Comparison of ENCODE assay signal across 18 cellular contexts in genomic region chr1:97797403-97798183, GRCh38.
DNase-seq lines count a peak whose midpoint lies in the region; ATAC-seq and TF ChIP-seq lines count a peak whose summit lies in the region.
"Had no signal": no experiment of that assay in that cellular context is flagged by ENCODE, and none has a peak within 500 bp of the region (broad histone marks: within the 10 kb centered on the region; RNA-seq: fewer than 3 reads in every experiment).

No MANE protein-coding gene starts in this region.

- TF ChIP-seq CTCF in fibroblast of lung (conservative IDR thresholded peaks at IDR 0.05 in 1 of 2, IDR thresholded peaks at IDR 0.05 in 1 of 2; ENCODE audit: low read depth in 1 of 2, low read length in 2 of 2) (no peak), prostate gland (IDR thresholded peaks at IDR 0.05) (no peak)

- no peak overlapping the region for H3K4me2 ChIP-seq in fibroblast of lung (ENCODE audit: extremely low read depth, insufficient read depth, low read length)
- H3K4me2 ChIP-seq: GM23338 had no signal

- intact Hi-C loops in prostate gland (cut with DNase I) = no loop called here
- intact Hi-C loops in activated T-helper 1 cell treated with anti-CD3 and anti-CD28 coated beads, Interleukin-12 subunit alpha, Interleukin-12 subunit beta, Interleukin-2, Interleukin-4 antibody, amounts not matched to agents 30 ng/mL and 10 ng/mL and 1 ng/mL, durations not matched to agents 14 hours and 24 hours and 36 hours (cut with micrococcal nuclease) = no loop called here

- no peak overlapping the region for H2AFZ ChIP-seq in fibroblast of lung (ENCODE audit: low read length)
- H2AFZ ChIP-seq: GM23338 had no signal

- no peak overlapping the region for H3K9ac ChIP-seq in fibroblast of lung (ENCODE audit: insufficient read depth, low read length)

- no peaks in the 10 kb centered on the region for H3K36me3 Mint-ChIP-seq in activated T-helper 1 cell treated with anti-CD3 and anti-CD28 coated beads, Interleukin-12 subunit alpha, Interleukin-12 subunit beta, Interleukin-2, Interleukin-4 antibody, amounts not matched to agents 30 ng/mL and 10 ng/mL and 1 ng/mL, durations not matched to agents 14 hours and 24 hours and 36 hours (ENCODE audit: low read depth)
- H3K36me3 Mint-ChIP-seq: stimulated activated memory B cell treated with anti-CD40 and anti-IgM and Interleukin-4, amounts not matched to agents 10 μg/mL and 1 μg/mL and 100 μg/mL, for 72 hours had no signal

- no peak for ATAC-seq in GM21619 (IDR thresholded peaks at IDR 0.05; ENCODE audit: unreplicated experiment)
- ATAC-seq: GM23338; stimulated activated memory B cell treated with anti-CD40 and anti-IgM and Interleukin-4, amounts not matched to agents 10 μg/mL and 1 μg/mL and 100 μg/mL, for 72 hours had no signal

- no peak overlapping the region for H3K4me3 Mint-ChIP-seq in activated T-helper 1 cell treated with anti-CD3 and anti-CD28 coated beads, Interleukin-12 subunit alpha, Interleukin-12 subunit beta, Interleukin-2, Interleukin-4 antibody, amounts not matched to agents 30 ng/mL and 10 ng/mL and 1 ng/mL, durations not matched to agents 14 hours and 24 hours and 36 hours
- H3K4me3 Mint-ChIP-seq: GM23338; memory B cell; stimulated activated memory B cell treated with anti-CD40 and anti-IgM and Interleukin-4, amounts not matched to agents 10 μg/mL and 1 μg/mL and 100 μg/mL, for 72 hours had no signal

- H3K9me3 Mint-ChIP-seq in activated T-helper 1 cell treated with anti-CD3 and anti-CD28 coated beads, Interleukin-12 subunit alpha, Interleukin-12 subunit beta, Interleukin-2, Interleukin-4 antibody, amounts not matched to agents 30 ng/mL and 10 ng/mL and 1 ng/mL, durations not matched to agents 14 hours and 24 hours and 36 hours = no peaks in the 10 kb centered on the region
- H3K9me3 Mint-ChIP-seq: GM23338; memory B cell; stimulated activated memory B cell treated with anti-CD40 and anti-IgM and Interleukin-4, amounts not matched to agents 10 μg/mL and 1 μg/mL and 100 μg/mL, for 72 hours had no signal

- DNase-seq in EL = peak; percentile 5
- peak; percentile 72 for DNase-seq in NCI-H446 treated with DMSO at 0.1 percent for 48 hours (lab: John Stamatoyannopoulos, UW)
- DNase-seq in fibroblast of lung (ENCODE audit: low read depth in 2 of 2) = peak; percentile 44 to 79
- no peak for DNase-seq in prostate gland (ENCODE audit: low spot score)
- no peak for DNase-seq in activated T-helper 1 cell treated with anti-CD3 and anti-CD28 coated beads, Interleukin-12 subunit alpha, Interleukin-12 subunit beta, Interleukin-2, Interleukin-4 antibody, amounts not matched to agents 30 ng/mL and 10 ng/mL and 1 ng/mL, durations not matched to agents 14 hours and 24 hours and 36 hours (ENCODE audit: low spot score)
- no peak for DNase-seq in SW480 (ENCODE audit: low spot score)
- no peak for DNase-seq in nucleus accumbens (lab: John Stamatoyannopoulos, UW)
- DNase-seq: activated CD4-positive, alpha-beta T cell treated with anti-CD3 and anti-CD28 coated beads for 48 hours; activated T-cell treated with anti-CD3 and anti-CD28 coated beads, Interleukin-2, amount 50 U/mL, for 48 hours; aorta; C1 segment of cervical spinal cord; occipital lobe; PC-3; stimulated activated CD4-positive, alpha-beta T cell treated with anti-CD3 and anti-CD28 coated beads, Interleukin-2, amount 100 ng/mL, for 48 hours had no signal

- no peaks in the 10 kb centered on the region for H3K27me3 ChIP-seq in fibroblast of lung (ENCODE audit: control insufficient read depth, insufficient read depth, low read length)
- no peaks in the 10 kb centered on the region for H3K27me3 ChIP-seq in prostate gland (replicated peaks; ENCODE audit: insufficient read depth)

- TF ChIP-seq POLR2A in prostate gland (IDR thresholded peaks at IDR 0.05) = no peak

- no peak overlapping the region for H3K4me3 ChIP-seq in fibroblast of lung (replicated peaks in 1 of 4; ENCODE audit: control extremely low read depth in 1 of 4, insufficient read depth in 1 of 4, low read depth in 3 of 4, low read length in 4 of 4)
- no peak overlapping the region for H3K4me3 ChIP-seq in prostate gland
- H3K4me3 ChIP-seq: GM23338 had no signal

- H3K27ac Mint-ChIP-seq in activated T-helper 1 cell treated with anti-CD3 and anti-CD28 coated beads, Interleukin-12 subunit alpha, Interleukin-12 subunit beta, Interleukin-2, Interleukin-4 antibody, amounts not matched to agents 30 ng/mL and 10 ng/mL and 1 ng/mL, durations not matched to agents 14 hours and 24 hours and 36 hours = no peak overlapping the region
- H3K27ac Mint-ChIP-seq: GM23338; memory B cell; stimulated activated memory B cell treated with anti-CD40 and anti-IgM and Interleukin-4, amounts not matched to agents 10 μg/mL and 1 μg/mL and 100 μg/mL, for 72 hours had no signal

- peaks cover 2% of the 10 kb centered on the region for H3K4me1 Mint-ChIP-seq in activated T-helper 1 cell treated with anti-CD3 and anti-CD28 coated beads, Interleukin-12 subunit alpha, Interleukin-12 subunit beta, Interleukin-2, Interleukin-4 antibody, amounts not matched to agents 30 ng/mL and 10 ng/mL and 1 ng/mL, durations not matched to agents 14 hours and 24 hours and 36 hours (ENCODE audit: low read depth)
- H3K4me1 Mint-ChIP-seq: memory B cell; stimulated activated memory B cell treated with anti-CD40 and anti-IgM and Interleukin-4, amounts not matched to agents 10 μg/mL and 1 μg/mL and 100 μg/mL, for 72 hours had no signal

- 28% methylated on average over 2 of the region's 2 CpGs for WGBS in prostate gland

- no peaks in the 10 kb centered on the region for H3K36me3 ChIP-seq in fibroblast of lung (ENCODE audit: control insufficient read depth, insufficient read depth, low read length)
- no peaks in the 10 kb centered on the region for H3K36me3 ChIP-seq in prostate gland

- no peaks in the 10 kb centered on the region for H3K9me3 ChIP-seq in fibroblast of lung (ENCODE audit: control insufficient read depth, insufficient read depth, low read depth, low read length)
- no peaks in the 10 kb centered on the region for H3K9me3 ChIP-seq in prostate gland

- H3K27ac ChIP-seq in fibroblast of lung (ENCODE audit: insufficient read depth, low read length) = no peak overlapping the region
- peak overlapping the region; percentile 6 to 12 for H3K27ac ChIP-seq in prostate gland

- no peaks in the 10 kb centered on the region for H3K27me3 Mint-ChIP-seq in activated T-helper 1 cell treated with anti-CD3 and anti-CD28 coated beads, Interleukin-12 subunit alpha, Interleukin-12 subunit beta, Interleukin-2, Interleukin-4 antibody, amounts not matched to agents 30 ng/mL and 10 ng/mL and 1 ng/mL, durations not matched to agents 14 hours and 24 hours and 36 hours (ENCODE audit: insufficient read depth)
- H3K27me3 Mint-ChIP-seq: memory B cell; stimulated activated memory B cell treated with anti-CD40 and anti-IgM and Interleukin-4, amounts not matched to agents 10 μg/mL and 1 μg/mL and 100 μg/mL, for 72 hours had no signal

- H3K4me1 ChIP-seq in fibroblast of lung (ENCODE audit: control insufficient read depth, extremely low read depth, insufficient read depth, low read length) (no peaks in the 10 kb centered on the region), prostate gland (replicated peaks) (peaks cover 6% of the 10 kb centered on the region)

- no peaks in the 10 kb centered on the region for H3K79me2 ChIP-seq in fibroblast of lung (ENCODE audit: control insufficient read depth, insufficient read depth, low read length)

- no peaks in the 10 kb centered on the region for H4K20me1 ChIP-seq in fibroblast of lung (ENCODE audit: control insufficient read depth, extremely low read depth, insufficient read depth, low read length)

Comparison
In these comparisons a context has a peak if more than half of its experiments do, and no peak if none do; other contexts are left out.
1. DNase-seq: peak in EL (single experiment), NCI-H446 treated with DMSO at 0.1 percent for 48 hours (single experiment) and fibroblast of lung (2 of 2); none in prostate gland (single experiment), activated T-helper 1 cell treated with anti-CD3 and anti-CD28 coated beads, Interleukin-12 subunit alpha, Interleukin-12 subunit beta, Interleukin-2, Interleukin-4 antibody, amounts not matched to agents 30 ng/mL and 10 ng/mL and 1 ng/mL, durations not matched to agents 14 hours and 24 hours and 36 hours (single experiment), SW480 (single experiment) and nucleus accumbens (0 of 56).